19 cellular contexts compared by ENCODE assay signal in the genomic region with DNA sequence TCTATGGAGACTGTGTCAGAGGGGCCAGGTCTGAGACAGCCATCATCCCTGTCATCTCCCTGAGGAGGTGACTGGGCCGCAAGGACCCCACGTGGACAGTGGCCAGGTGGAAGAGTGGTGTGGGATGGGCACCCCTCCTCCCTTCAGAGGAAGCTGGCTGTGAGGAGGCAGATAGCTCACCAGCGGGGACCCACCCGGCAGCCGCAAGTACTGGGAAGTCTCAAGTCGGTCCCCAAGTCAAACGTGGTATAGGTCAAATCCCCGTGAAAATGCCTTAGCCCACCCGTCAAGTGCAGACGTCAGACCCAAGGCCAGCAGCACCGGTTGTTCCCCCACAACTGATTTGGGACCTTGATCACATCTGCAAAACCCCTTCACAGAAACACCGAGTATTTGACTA.
"Had no signal": no experiment of that assay in that cellular context is flagged by ENCODE, and none has a peak within 500 bp of the region (broad histone marks: within the 10 kb centered on the region; RNA-seq: fewer than 3 reads in every experiment).

No MANE protein-coding gene starts in this region.

- H3K36me3 ChIP-seq: neutrophil, prostate gland, spleen, tibial artery had no signal

- FAIRE-seq: colon, frontal cortex, keratinocyte had no signal

- H3K4me1 ChIP-seq: prostate gland, testis, tibial artery had no signal

- H3K4me3 ChIP-seq: dorsolateral prefrontal cortex, prostate gland, skin epidermis, spleen, testis, tibial artery had no signal

- H3K9me3 ChIP-seq: neutrophil, prostate gland, testis had no signal

- H3K27ac ChIP-seq: dorsolateral prefrontal cortex, neutrophil, prostate gland, skin epidermis, spleen, testis, tibial artery had no signal

- DNase-seq: effector CD4-positive, alpha-beta T cell; hypothalamus; immature natural killer cell; mesendoderm; natural killer cell; right cardiac atrium; spleen; stimulated activated CD4-positive, alpha-beta T cell treated with anti-CD3 and anti-CD28 coated beads, Interleukin-4, amount 100 ng/mL, for 4 hours; stimulated activated naive CD8-positive, alpha-beta T cell treated with anti-CD3 and anti-CD28 coated beads, Interleukin-15, Interleukin-2, amounts not matched to agents 100 U/mL and 50 U/mL, for 24 hours; substantia nigra; testis had no signal

- H3K27me3 ChIP-seq: dorsolateral prefrontal cortex, neutrophil, spleen, testis had no signal
